ENCODE assay signal across 25 cellular contexts in the genomic region with DNA sequence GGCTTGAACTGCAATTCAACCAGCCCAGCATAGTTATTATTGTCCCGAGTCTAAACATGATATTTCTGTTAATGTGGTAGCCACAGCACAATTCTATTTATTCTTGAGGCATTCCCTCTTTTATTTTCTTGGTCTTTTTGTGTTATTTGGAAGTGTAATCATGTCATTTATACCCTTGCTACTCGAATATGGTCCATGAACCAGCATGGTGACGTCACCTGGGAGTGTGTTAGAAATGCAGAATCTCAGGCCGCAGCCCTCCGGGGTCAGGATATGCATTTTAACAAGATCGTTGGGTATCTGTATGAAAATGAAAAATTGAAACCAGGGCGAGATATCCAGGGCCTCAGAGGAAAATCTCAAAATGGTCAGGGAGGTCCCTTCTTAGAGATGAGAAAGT.
DNase-seq lines count a peak whose midpoint lies in the region; ATAC-seq, FAIRE-seq and TF ChIP-seq lines count a peak whose summit lies in the region.
"Had no signal": no experiment of that assay in that cellular context is flagged by ENCODE, and none has a peak within 500 bp of the region (broad histone marks: within the 10 kb centered on the region; RNA-seq: fewer than 3 reads in every experiment).

No MANE protein-coding gene starts in this region.

- H3K27me3 ChIP-seq in K562 (ENCODE audit: control insufficient read depth in 2 of 2, insufficient read depth in 2 of 2, low read length in 2 of 2) (peaks cover 23 to 28% of the 10 kb centered on the region in 2 experiments; a peak in 4 of 5 replicates), breast epithelium (no peaks in the 10 kb centered on the region)
- H3K27me3 ChIP-seq: BE2C, BLaER1 had no signal

- no peaks in the 10 kb centered on the region for H3K79me2 ChIP-seq in K562 (ENCODE audit: control insufficient read depth, insufficient read depth, low read length)

- H3K9me1 ChIP-seq in K562 (ENCODE audit: control insufficient read depth, insufficient read depth, low read length), result no peaks in the 10 kb centered on the region

- no peak for TF ChIP-seq RAD21 in K562 (CRISPR knock-in tag; conservative IDR thresholded peaks at IDR 0.05 in 1 of 2, IDR thresholded peaks at IDR 0.05 in 1 of 2)

- no TSS peak for BruUV-seq in K562 (replicated peaks; lab: Mats Ljungman, UMichigan)

- H3K9me3 ChIP-seq in K562 (replicated peaks; ENCODE audit: control insufficient read depth, insufficient read depth, low read depth, low read length), result no peaks in the 10 kb centered on the region; the same call in 1 of the 2 replicates
- H3K9me3 ChIP-seq in breast epithelium, result no peaks in the 10 kb centered on the region
- H3K9me3 ChIP-seq: BE2C, BLaER1 had no signal

- no peaks in the 10 kb centered on the region; the same call in 1 of the 2 replicates for H4K20me1 ChIP-seq in K562 (replicated peaks; ENCODE audit: control insufficient read depth, insufficient read depth, low read length)
- H4K20me1 ChIP-seq: BLaER1 had no signal

- H3K4me3 ChIP-seq in K562 (no peak overlapping the region), coronary artery (no peak overlapping the region), breast epithelium (no peak overlapping the region)
- H3K4me3 ChIP-seq: BLaER1, GM12878 had no signal

- WGBS in K562 (ENCODE audit: insufficient coverage, low coverage, missing lambda C conversion rate), result 2% methylated on average over 7 of the region's 7 CpGs

- H3K4me2 ChIP-seq in K562 (ENCODE audit: insufficient read depth, low read length), result no peak overlapping the region
- H3K4me2 ChIP-seq: BLaER1 had no signal

- H3K4me1 ChIP-seq in K562 (replicated peaks in 1 of 2; ENCODE audit: control insufficient read depth in 2 of 2, insufficient read depth in 2 of 2, low read length in 2 of 2) (no peaks in the 10 kb centered on the region), breast epithelium (peaks cover 0 to 9% of the 10 kb centered on the region in 2 donors)
- H3K4me1 ChIP-seq: BE2C, BLaER1 had no signal

- DNase-seq in K562 (ENCODE audit: extremely low read depth in 1 of 4, low spot score in 3 of 4) (no peak), coronary artery (ENCODE audit: low spot score) (peak; percentile 22), islet precursor cell (peak; percentile 2), breast epithelium (ENCODE audit: low spot score in 2 of 2) (no peak)
- DNase-seq: 8988T; ACHN; BE2C; C1 segment of cervical spinal cord; CD4-positive, alpha-beta memory T cell; CD4-positive, CD25-positive, alpha-beta regulatory T cell; CD8-positive, alpha-beta memory T cell; COR-L47; DMS 273 treated with DMSO at 0.1 percent for 48 hours; DMS153; DMS53; DMS79; DND-41; EL; GDM1 had no signal

- no peak overlapping the region for H3K9ac ChIP-seq in K562 (ENCODE audit: insufficient read depth in 1 of 2, low read depth in 2 of 2, low read length in 2 of 2)
- H3K9ac ChIP-seq: BLaER1 had no signal

- H3K36me3 ChIP-seq in K562 (ENCODE audit: control insufficient read depth, insufficient read depth, low read length) (no peaks in the 10 kb centered on the region), breast epithelium (no peaks in the 10 kb centered on the region)
- H3K36me3 ChIP-seq: BE2C, BLaER1 had no signal

- no peak for ATAC-seq in K562
- ATAC-seq in GM19328 (IDR thresholded peaks at IDR 0.05; ENCODE audit: unreplicated experiment), result no peak
- ATAC-seq: GM12878 had no signal

- no peak for TF ChIP-seq EP300 in K562 (IDR thresholded peaks at IDR 0.05; ENCODE audit: low read length)

- TF ChIP-seq POLR2A in K562 (conservative IDR thresholded peaks at IDR 0.05), result no peak
- no peak for TF ChIP-seq POLR2A in breast epithelium (IDR thresholded peaks at IDR 0.05)

- intact Hi-C loops in K562 (cut with micrococcal nuclease) (no loop called here), breast epithelium (cut with DNase I; ENCODE audit: low total_unique reads) (no loop called here)

- no peak for TF ChIP-seq CTCF in K562 (IDR thresholded peaks at IDR 0.05 in 2 of 3, conservative IDR thresholded peaks at IDR 0.05 in 1 of 3; ENCODE audit: insufficient read depth in 2 of 3, low read depth in 1 of 3, low read length in 3 of 3)
- no peak for TF ChIP-seq CTCF in coronary artery (IDR thresholded peaks at IDR 0.05)
- TF ChIP-seq CTCF in breast epithelium (IDR thresholded peaks at IDR 0.05), result no peak

- in situ Hi-C loops in K562 (cut with MboI), result no loop called here

- H3K27ac ChIP-seq in K562 (ENCODE audit: extremely low read depth, low read depth, low read length) (no peak overlapping the region), coronary artery (no peak overlapping the region), breast epithelium (no peak overlapping the region)
- H3K27ac ChIP-seq: BLaER1 had no signal

- no peak for FAIRE-seq in K562 (lab: Jason Lieb, UNC)
- FAIRE-seq: A204.1, GM12878, GM12892, GM18507 had no signal

- CTCF ChIA-PET in K562 (lab: Yijun Ruan, JAX; ENCODE audit: low intra/inter-chr PET ratio), result no interaction called here

- POLR2A ChIA-PET in K562 (lab: Yijun Ruan, JAX), result no interaction called here

- no peak overlapping the region for H2AFZ ChIP-seq in K562 (ENCODE audit: low read depth, low read length)

TF ChIP-seq in K562, 482 proteins besides CTCF, POLR2A, EP300 and RAD21 (continues in another document):
- TF ChIP-seq ATF7 (IDR thresholded peaks at IDR 0.05) (0 out of 2 replicates have a peak, but pooled peaks have one; percentile 37), PTRF (tag; IDR thresholded peaks at IDR 0.05) (no peak), SIN3A (IDR thresholded peaks at IDR 0.05; ENCODE audit: borderline replicate concordance in 2 of 2, control insufficient read depth in 1 of 2, low read depth in 2 of 2, low read length in 2 of 2) (no peak), ATF1 (CRISPR knock-in tag; IDR thresholded peaks at IDR 0.05) (no peak), ATF1 (tag; IDR thresholded peaks at IDR 0.05) (peak; percentile 36; the same call in 1 of the 2 replicates), LCOR (CRISPR knock-in tag; IDR thresholded peaks at IDR 0.05) (no peak)
- TF ChIP-seq, protein P1, sequence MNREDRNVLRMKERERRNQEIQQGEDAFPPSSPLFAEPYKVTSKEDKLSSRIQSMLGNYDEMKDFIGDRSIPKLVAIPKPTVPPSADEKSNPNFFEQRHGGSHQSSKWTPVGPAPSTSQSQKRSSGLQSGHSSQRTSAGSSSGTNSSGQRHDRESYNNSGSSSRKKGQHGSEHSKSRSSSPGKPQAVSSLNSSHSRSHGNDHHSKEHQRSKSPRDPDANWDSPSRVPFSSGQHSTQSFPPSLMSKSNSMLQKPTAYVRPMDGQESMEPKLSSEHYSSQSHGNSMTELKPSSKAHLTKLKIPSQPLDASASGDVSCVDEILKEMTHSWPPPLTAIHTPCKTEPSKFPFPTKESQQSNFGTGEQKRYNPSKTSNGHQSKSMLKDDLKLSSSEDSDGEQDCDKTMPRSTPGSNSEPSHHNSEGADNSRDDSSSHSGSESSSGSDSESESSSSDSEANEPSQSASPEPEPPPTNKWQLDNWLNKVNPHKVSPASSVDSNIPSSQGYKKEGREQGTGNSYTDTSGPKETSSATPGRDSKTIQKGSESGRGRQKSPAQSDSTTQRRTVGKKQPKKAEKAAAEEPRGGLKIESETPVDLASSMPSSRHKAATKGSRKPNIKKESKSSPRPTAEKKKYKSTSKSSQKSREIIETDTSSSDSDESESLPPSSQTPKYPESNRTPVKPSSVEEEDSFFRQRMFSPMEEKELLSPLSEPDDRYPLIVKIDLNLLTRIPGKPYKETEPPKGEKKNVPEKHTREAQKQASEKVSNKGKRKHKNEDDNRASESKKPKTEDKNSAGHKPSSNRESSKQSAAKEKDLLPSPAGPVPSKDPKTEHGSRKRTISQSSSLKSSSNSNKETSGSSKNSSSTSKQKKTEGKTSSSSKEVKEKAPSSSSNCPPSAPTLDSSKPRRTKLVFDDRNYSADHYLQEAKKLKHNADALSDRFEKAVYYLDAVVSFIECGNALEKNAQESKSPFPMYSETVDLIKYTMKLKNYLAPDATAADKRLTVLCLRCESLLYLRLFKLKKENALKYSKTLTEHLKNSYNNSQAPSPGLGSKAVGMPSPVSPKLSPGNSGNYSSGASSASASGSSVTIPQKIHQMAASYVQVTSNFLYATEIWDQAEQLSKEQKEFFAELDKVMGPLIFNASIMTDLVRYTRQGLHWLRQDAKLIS (CRISPR knock-in tag; IDR thresholded peaks at IDR 0.05), result no peak
- TF ChIP-seq, protein P2, sequence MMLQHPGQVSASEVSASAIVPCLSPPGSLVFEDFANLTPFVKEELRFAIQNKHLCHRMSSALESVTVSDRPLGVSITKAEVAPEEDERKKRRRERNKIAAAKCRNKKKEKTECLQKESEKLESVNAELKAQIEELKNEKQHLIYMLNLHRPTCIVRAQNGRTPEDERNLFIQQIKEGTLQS (IDR thresholded peaks at IDR 0.05), result peak; percentile 60
- TF ChIP-seq, protein P2 (CRISPR knock-in tag; conservative IDR thresholded peaks at IDR 0.05), result no peak

Comparison
In these comparisons a context has a peak if more than half of its experiments do, and no peak if none do; other contexts are left out.
1. DNase-seq: peak in coronary artery (single experiment) and islet precursor cell (single experiment); none in K562 (0 of 4) and breast epithelium (0 of 2).